In genomic region chr18:45727068-45727467, GRCh38 we compare ENCODE assay signal across 1 cellular context.
TF ChIP-seq lines count a peak whose summit lies in the region.

No MANE protein-coding gene starts in this region.

TF ChIP-seq in GM23338, 12 proteins besides CTCF, POLR2A, EP300 and RAD21 (continued from another document):
- TF ChIP-seq ZNF462 (CRISPR knock-in tag; IDR thresholded peaks at IDR 0.05) (no peak), ZNF331 (CRISPR knock-in tag; IDR thresholded peaks at IDR 0.05; ENCODE audit: low read depth) (no peak), STAT1 (IDR thresholded peaks at IDR 0.05; ENCODE audit: unreplicated experiment) (no peak), EZH2 (IDR thresholded peaks at IDR 0.05; ENCODE audit: low read depth, unreplicated experiment) (no peak)
TF ChIP-seq in GM23338: peak in this region for 0.
